19 cellular contexts compared by ENCODE assay signal in the genomic region with DNA sequence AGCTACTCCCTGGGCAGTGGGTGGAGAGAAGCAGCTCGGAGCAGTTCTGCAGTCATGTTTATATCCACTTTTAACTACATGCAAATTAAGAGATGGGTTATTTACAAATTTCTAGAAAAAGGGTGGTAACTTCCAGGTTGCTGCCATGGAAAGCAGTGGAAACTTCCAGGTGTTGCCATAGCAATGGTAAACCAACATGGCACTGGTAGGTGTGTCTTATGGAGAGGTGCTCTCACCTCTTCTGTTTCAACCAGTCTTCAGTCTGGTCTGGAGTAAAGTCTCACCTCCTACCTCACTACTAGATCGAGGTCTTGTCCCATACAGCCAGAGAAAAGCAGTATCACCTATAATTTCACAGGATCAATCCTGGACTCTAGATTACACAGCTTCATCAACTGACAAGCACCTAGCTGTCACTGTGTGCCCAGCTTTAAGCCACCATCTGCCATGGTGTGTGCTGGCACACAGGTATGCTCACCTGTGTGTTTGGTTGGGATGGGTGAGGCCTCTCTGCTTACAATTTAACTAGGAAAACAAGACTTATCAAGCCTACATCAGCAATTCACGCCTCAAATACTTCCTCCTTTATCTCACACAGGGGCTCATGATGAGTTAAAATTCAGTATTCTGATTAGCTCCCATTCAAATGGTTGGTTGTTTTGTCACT.
DNase-seq lines count a peak whose midpoint lies in the region; ATAC-seq, FAIRE-seq and TF ChIP-seq lines count a peak whose summit lies in the region.
"Had no signal": no experiment of that assay in that cellular context is flagged by ENCODE, and none has a peak within 500 bp of the region (broad histone marks: within the 10 kb centered on the region; RNA-seq: fewer than 3 reads in every experiment).

No MANE protein-coding gene starts in this region.

- H3K4me3 ChIP-seq in K562 (no peak overlapping the region), mesendoderm (ENCODE audit: low read length) (no peak overlapping the region), small intestine (ENCODE audit: low read depth in 1 of 2, low read length in 2 of 2) (no peak overlapping the region), stomach (no peak overlapping the region)
- H3K4me3 ChIP-seq: MG63 had no signal

- H3K9me1 ChIP-seq in K562 (ENCODE audit: control insufficient read depth, insufficient read depth, low read length), result no peaks in the 10 kb centered on the region

- intact Hi-C loops in K562 (cut with micrococcal nuclease), result no loop called here
- intact Hi-C loops in stomach (cut with DNase I; ENCODE audit: low total_unique reads), result no loop called here

- no peaks in the 10 kb centered on the region for H3K79me1 ChIP-seq in mesendoderm (ENCODE audit: low read length)

- H3K4me2 ChIP-seq in K562 (ENCODE audit: insufficient read depth, low read length) (no peak overlapping the region), mesendoderm (ENCODE audit: low read length) (no peak overlapping the region)

- no TSS peak for BruUV-seq in K562 (replicated peaks; lab: Mats Ljungman, UMichigan)

- H3K23ac ChIP-seq in mesendoderm (ENCODE audit: low read length), result no peak overlapping the region

- no peak overlapping the region for H4K5ac ChIP-seq in mesendoderm (ENCODE audit: low read length)

- TF ChIP-seq CTCF in K562 (IDR thresholded peaks at IDR 0.05 in 2 of 3, conservative IDR thresholded peaks at IDR 0.05 in 1 of 3; ENCODE audit: insufficient read depth in 2 of 3, low read depth in 1 of 3, low read length in 3 of 3) (no peak), stomach (IDR thresholded peaks at IDR 0.05) (no peak)

- no peak for TF ChIP-seq EP300 in K562 (IDR thresholded peaks at IDR 0.05; ENCODE audit: low read length)
- TF ChIP-seq EP300 in stomach (IDR thresholded peaks at IDR 0.05), result no peak

- ATAC-seq in K562, result no peak
- no peak for ATAC-seq in HG03196 (IDR thresholded peaks at IDR 0.05; ENCODE audit: unreplicated experiment)

- H2BK15ac ChIP-seq in mesendoderm (replicated peaks; ENCODE audit: low read depth), result no peak overlapping the region

- no peak overlapping the region for H4K8ac ChIP-seq in mesendoderm (ENCODE audit: low read depth, low read length)

- no peak overlapping the region for H3K27ac ChIP-seq in K562 (ENCODE audit: extremely low read depth, low read depth, low read length)
- no peak overlapping the region for H3K27ac ChIP-seq in mesendoderm (ENCODE audit: low read depth, low read length)
- H3K27ac ChIP-seq in small intestine (ENCODE audit: low read depth in 1 of 2, low read length in 1 of 2), result no peak overlapping the region
- no peak overlapping the region for H3K27ac ChIP-seq in stomach

- H3K36me3 ChIP-seq in K562 (ENCODE audit: control insufficient read depth, insufficient read depth, low read length) (no peaks in the 10 kb centered on the region), mesendoderm (ENCODE audit: control insufficient read depth, insufficient read depth, low read length) (no peaks in the 10 kb centered on the region), small intestine (ENCODE audit: control insufficient read depth in 2 of 2, insufficient read depth in 2 of 2, low read length in 2 of 2) (no peaks in the 10 kb centered on the region), stomach (no peaks in the 10 kb centered on the region)
- H3K36me3 ChIP-seq: MG63 had no signal

- no peak overlapping the region for H2BK120ac ChIP-seq in mesendoderm (ENCODE audit: low read depth, low read length)

- no peak overlapping the region for H3K18ac ChIP-seq in mesendoderm (ENCODE audit: low read length)

- H3K56ac ChIP-seq in mesendoderm (ENCODE audit: low read length), result no peak overlapping the region

- 3% methylated on average over 3 of the region's 3 CpGs for WGBS in K562 (ENCODE audit: insufficient coverage, low coverage, missing lambda C conversion rate)
- no CpG with 5 or more reads among the region's 3 CpGs for WGBS in mesendoderm (ENCODE audit: extremely low coverage, insufficient coverage, low lambda C conversion rate)
- 35 to 75% (median 47%) methylated on average over 3 of the region's 3 CpGs for WGBS in small intestine, 3 donors
- 60 to 77% (median 66%) methylated on average over 3 of the region's 3 CpGs for WGBS in stomach, 5 donors

- CTCF ChIA-PET in K562 (lab: Yijun Ruan, JAX; ENCODE audit: low intra/inter-chr PET ratio), result no interaction called here

- H4K20me1 ChIP-seq in K562 (replicated peaks; ENCODE audit: control insufficient read depth, insufficient read depth, low read length), result no peaks in the 10 kb centered on the region

- POLR2A ChIA-PET in K562 (lab: Yijun Ruan, JAX), result interaction anchor here (0.6 to 1.6 kb wide), 4 partner anchors 8 to 1163 kb away, joined by 3 to 5 read pairs (median 3); no protein-coding TSS in a partner anchor

- H3K9ac ChIP-seq in K562 (ENCODE audit: insufficient read depth in 1 of 2, low read depth in 2 of 2, low read length in 2 of 2), result no peak overlapping the region
- no peak overlapping the region for H3K9ac ChIP-seq in mesendoderm (ENCODE audit: low read length)

- no peaks in the 10 kb centered on the region for H3K4me1 ChIP-seq in K562 (replicated peaks in 1 of 2; ENCODE audit: control insufficient read depth in 2 of 2, insufficient read depth in 2 of 2, low read length in 2 of 2)
- H3K4me1 ChIP-seq in mesendoderm (ENCODE audit: control insufficient read depth, low read depth, low read length), result peaks cover 5% of the 10 kb centered on the region
- H3K4me1 ChIP-seq in small intestine (ENCODE audit: control insufficient read depth in 2 of 2, insufficient read depth in 1 of 2, low read depth in 1 of 2, low read length in 1 of 2), result peaks cover 0 to 3% of the 10 kb centered on the region in 2 donors
- H3K4me1 ChIP-seq in stomach, result peaks cover 0 to 16% (median 5%) of the 10 kb centered on the region in 4 donors

- in situ Hi-C loops in K562 (cut with MboI), result no loop called here

- H3K27me3 ChIP-seq in K562 (ENCODE audit: control insufficient read depth in 2 of 2, insufficient read depth in 2 of 2, low read length in 2 of 2) (no peaks in the 10 kb centered on the region; a peak in 1 of 5 replicates), mesendoderm (ENCODE audit: insufficient read depth, low read length, poor library complexity) (no peaks in the 10 kb centered on the region), small intestine (ENCODE audit: control insufficient read depth in 2 of 2, insufficient read depth in 2 of 2, low read length in 2 of 2) (no peaks in the 10 kb centered on the region), stomach (no peaks in the 10 kb centered on the region)
- H3K27me3 ChIP-seq: MG63 had no signal

- no peak for TF ChIP-seq POLR2A in K562 (conservative IDR thresholded peaks at IDR 0.05)
- no peak for TF ChIP-seq POLR2A in stomach (IDR thresholded peaks at IDR 0.05)

- no peak for FAIRE-seq in K562 (lab: Jason Lieb, UNC)
- no peak for FAIRE-seq in small intestine (lab: Jason Lieb, UNC)
- FAIRE-seq: H54, RCC 7860 had no signal

- no peak overlapping the region for H3K4ac ChIP-seq in mesendoderm (ENCODE audit: low read depth, low read length)

- H2BK5ac ChIP-seq in mesendoderm (ENCODE audit: low read length), result no peak overlapping the region

- TF ChIP-seq RAD21 in K562 (CRISPR knock-in tag; conservative IDR thresholded peaks at IDR 0.05 in 1 of 2, IDR thresholded peaks at IDR 0.05 in 1 of 2), result no peak

- DNase-seq in DMS53 (lab: John Stamatoyannopoulos, UW) (peak; percentile 30), DMS53 treated with DMSO at 0.1 percent for 48 hours (lab: John Stamatoyannopoulos, UW; ENCODE audit: unreplicated experiment) (no peak), K562 (ENCODE audit: extremely low read depth in 1 of 4, low spot score in 3 of 4) (no peak), mesendoderm (peak; percentile 60), small intestine (peak; percentile 53), stomach (no peak)
- no peak for DNase-seq in activated CD4-positive, alpha-beta T cell treated with anti-CD3 and anti-CD28 coated beads for 4 hours
- DNase-seq: 8988T; CD4-positive, CD25-positive, alpha-beta regulatory T cell; DMS79; MG63; NCI-H1092; NCI-H1436 treated with DMSO at 0.1 percent for 48 hours; NCI-H2029; NK-92 treated with Interleukin-12 subunit alpha and Interleukin-12 subunit beta, amount 100 ng/mL, for 24 hours; Right ventricle myocardium superior had no signal

- H3K79me2 ChIP-seq in K562 (ENCODE audit: control insufficient read depth, insufficient read depth, low read length), result no peaks in the 10 kb centered on the region
- no peaks in the 10 kb centered on the region for H3K79me2 ChIP-seq in mesendoderm (ENCODE audit: control insufficient read depth, insufficient read depth, low read length)

- no peaks in the 10 kb centered on the region for H3K9me3 ChIP-seq in K562 (replicated peaks; ENCODE audit: control insufficient read depth, insufficient read depth, low read depth, low read length)
- no peaks in the 10 kb centered on the region for H3K9me3 ChIP-seq in small intestine (ENCODE audit: control insufficient read depth, low read depth)
- no peaks in the 10 kb centered on the region for H3K9me3 ChIP-seq in stomach
- H3K9me3 ChIP-seq: MG63 had no signal

- H2AK5ac ChIP-seq in mesendoderm (ENCODE audit: low read length), result no peak overlapping the region

- H2AFZ ChIP-seq in K562 (ENCODE audit: low read depth, low read length), result no peak overlapping the region

TF ChIP-seq in K562, 482 proteins besides CTCF, POLR2A, EP300 and RAD21:
- TF ChIP-seq FOXK1 (CRISPR knock-in tag; IDR thresholded peaks at IDR 0.05; ENCODE audit: borderline replicate concordance) (no peak), RFX1 (IDR thresholded peaks at IDR 0.05) (peak; percentile 15; the same call in 1 of the 2 replicates)

Comparison
In these comparisons a context has a peak if more than half of its experiments do, and no peak if none do; other contexts are left out.
1. DNase-seq: peak in DMS53 (single experiment), mesendoderm (single experiment) and small intestine (single experiment); none in DMS53 treated with DMSO at 0.1 percent for 48 hours (single experiment), K562 (0 of 4), activated CD4-positive, alpha-beta T cell treated with anti-CD3 and anti-CD28 coated beads for 4 hours (0 of 2) and stomach (single experiment).